8 cellular contexts compared by ENCODE assay signal in the genomic region with DNA sequence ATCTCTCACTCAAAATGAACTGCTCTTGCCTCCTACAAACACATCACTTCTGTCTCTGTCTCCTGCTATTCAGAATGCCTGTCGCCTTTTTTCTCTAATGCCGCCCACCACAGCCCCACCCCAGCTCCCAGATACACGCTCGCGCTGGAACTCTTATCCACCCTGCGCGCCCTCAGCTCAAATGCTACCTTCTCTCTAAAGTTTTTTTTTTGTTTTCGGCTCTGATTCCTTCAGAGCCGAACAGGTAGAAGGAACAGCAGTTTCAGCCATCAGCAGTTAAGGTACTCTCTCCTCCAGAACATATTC. TPM values are rescaled to one million over a fixed set of nuclear protein-coding genes. Genes with fewer than 3 reads are reported as not detected.
DNase-seq lines count a peak whose midpoint lies in the region; ATAC-seq, FAIRE-seq and TF ChIP-seq lines count a peak whose summit lies in the region.

No MANE protein-coding gene starts in this region.

- no peak for TF ChIP-seq POLR2A in prostate gland (IDR thresholded peaks at IDR 0.05)

- WGBS in prostate gland, result under 1% methylated on average over 9 of the region's 9 CpGs

- no peak for FAIRE-seq in frontal cortex (lab: Jason Lieb, UNC)

- in situ Hi-C loops in KBM-7 (cut with MboI; ENCODE audit: low pct_unique_long_range_greater_than_20kb, low sequenced_read_pairs), result no loop called here

- H3K4me3 ChIP-seq in fibroblast of the aortic adventitia (ENCODE audit: low read depth, low read length) (peak overlapping the region; percentile 97), prostate gland (peak overlapping the region; percentile 68 to 77)

- TF ChIP-seq CTCF in fibroblast of the aortic adventitia (IDR thresholded peaks at IDR 0.05; ENCODE audit: insufficient read depth, low read length) (no peak), prostate gland (IDR thresholded peaks at IDR 0.05) (no peak)

- ATAC-seq in GM18520 (IDR thresholded peaks at IDR 0.05; ENCODE audit: unreplicated experiment), result no peak

- DNase-seq in NCI-H82 (lab: John Stamatoyannopoulos, UW) (peak; percentile 82), NCI-H82 treated with DMSO at 0.1 percent for 48 hours (lab: John Stamatoyannopoulos, UW; ENCODE audit: unreplicated experiment) (no peak), fibroblast of the aortic adventitia (ENCODE audit: low read depth) (no peak), prostate gland (ENCODE audit: low spot score) (no peak), KBM-7 (no peak), frontal cortex (ENCODE audit: low spot score in 2 of 2) (no peak)
- peak; percentile 29 to 43 for DNase-seq in activated CD4-positive, alpha-beta T cell treated with anti-CD3 and anti-CD28 coated beads, Interleukin-2, amount 50 U/mL, for 48 hours

- intact Hi-C loops in prostate gland (cut with DNase I), result loop anchor here (5.0 kb wide), 1 partner anchor 52 kb away; no protein-coding TSS in a partner anchor

- H3K27ac ChIP-seq in prostate gland, result peak overlapping the region; percentile 90 to 92

- no peaks in the 10 kb centered on the region for H3K9me3 ChIP-seq in prostate gland

- H3K36me3 ChIP-seq in prostate gland, result no peaks in the 10 kb centered on the region

- no peaks in the 10 kb centered on the region for H3K27me3 ChIP-seq in prostate gland (replicated peaks; ENCODE audit: insufficient read depth)

- H3K4me1 ChIP-seq in prostate gland (replicated peaks), result peaks cover 5% of the 10 kb centered on the region

RNA-seq across cellular contexts. Expression of a gene that starts 3.9 kb away (rescaled TPM):
- total RNA-seq in fibroblast of the aortic adventitia (ENCODE audit: low replicate concordance) (27.9 and 36.1 TPM in 2 replicates), prostate gland (10 to 100 TPM; 35.0 to 54.1 TPM), frontal cortex (26.5 TPM)

Comparison
In these comparisons a context has a peak if more than half of its experiments do, and no peak if none do; other contexts are left out.
1. DNase-seq: peak in NCI-H82 (single experiment) and activated CD4-positive, alpha-beta T cell treated with anti-CD3 and anti-CD28 coated beads, Interleukin-2, amount 50 U/mL, for 48 hours (2 of 2); none in NCI-H82 treated with DMSO at 0.1 percent for 48 hours (single experiment), fibroblast of the aortic adventitia (single experiment), prostate gland (single experiment), KBM-7 (single experiment) and frontal cortex (0 of 2).